In the genomic region with DNA sequence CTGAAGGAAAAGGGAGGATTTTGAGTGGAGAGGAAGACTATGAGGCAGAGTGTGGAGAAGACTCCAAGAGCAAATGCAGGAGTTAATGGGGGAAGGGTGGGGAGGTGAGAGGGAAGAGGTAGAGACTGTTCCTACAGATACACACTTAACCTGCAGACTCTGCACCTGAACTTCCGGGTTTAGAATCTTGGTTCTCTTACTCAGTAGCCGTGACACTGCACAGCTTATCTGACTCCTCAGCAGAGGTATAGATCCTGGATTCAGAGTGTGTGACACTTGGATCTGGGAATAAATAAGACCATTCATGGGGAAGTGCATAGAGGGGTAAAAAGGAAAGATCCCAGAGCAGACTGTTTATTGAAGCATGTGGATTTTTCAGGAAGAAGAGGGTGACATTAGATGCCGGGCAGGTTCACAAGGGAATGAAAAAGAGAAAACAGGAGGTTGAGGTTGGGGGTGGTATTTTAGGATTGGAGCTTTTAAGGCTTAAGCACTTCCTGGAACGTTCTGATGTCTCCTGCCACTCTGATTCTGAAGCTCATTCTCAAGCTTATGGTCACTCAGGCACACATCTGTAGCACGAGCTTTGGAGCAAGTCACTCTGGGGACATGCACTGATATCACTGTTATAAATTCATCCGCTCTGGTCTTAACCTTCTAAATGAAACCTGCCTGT, we compare ENCODE assay signal across 12 cellular contexts. TPM values are rescaled to one million over a fixed set of nuclear protein-coding genes. Genes with fewer than 3 reads are reported as not detected.
A peak's percentile ranks its signal among the peaks of the same experiment; 100 is the strongest.
DNase-seq lines count a peak whose midpoint lies in the region; ATAC-seq and TF ChIP-seq lines count a peak whose summit lies in the region.
"Had no signal": no experiment of that assay in that cellular context is flagged by ENCODE, and none has a peak within 500 bp of the region (broad histone marks: within the 10 kb centered on the region; RNA-seq: fewer than 3 reads in every experiment).

No MANE protein-coding gene starts in this region.

- CTCF ChIA-PET in activated naive CD4-positive, alpha-beta T cell treated with anti-CD3 and anti-CD28 coated beads, Interleukin-2, amount 10 ng/mL, durations not matched to agents 7 days and 5 days (lab: Charles Lee): interaction anchor here (1.4 kb wide), 1 partner anchor 25 kb away, joined by 3 read pairs; no protein-coding TSS in a partner anchor

- H3K4me3 ChIP-seq in brain microvascular endothelial cell (ENCODE audit: low read depth, low read length): no peak overlapping the region
- H3K4me3 ChIP-seq in prostate gland: no peak overlapping the region

- WGBS in prostate gland: 70% methylated on average over 6 of the region's 6 CpGs

- no peak for DNase-seq in activated naive CD4-positive, alpha-beta T cell treated with anti-CD3 and anti-CD28 coated beads, Interleukin-2, amount 10 ng/mL, durations not matched to agents 7 days and 5 days
- no peak for DNase-seq in activated naive CD4-positive, alpha-beta T cell treated with anti-CD3 and anti-CD28 coated beads, Interleukin-2, amount 50 U/mL, for 16 hours
- DNase-seq in KBM-7: peak; percentile 38
- DNase-seq in brain microvascular endothelial cell: no peak
- no peak for DNase-seq in prostate gland (ENCODE audit: low spot score)
- DNase-seq: activated T-cell treated with anti-CD3 and anti-CD28 coated beads, Interleukin-2, amount 50 U/mL, for 72 hours; dermis blood vessel endothelial cell; NCI-H2081; stimulated activated CD4-positive, alpha-beta T cell treated with anti-CD3 and anti-CD28 coated beads, Interleukin-12 subunit alpha, Interleukin-12 subunit beta, amount 100 ng/mL, for 4 hours had no signal

- peaks cover 4% of the 10 kb centered on the region for H3K36me3 ChIP-seq in brain microvascular endothelial cell (replicated peaks)
- no peaks in the 10 kb centered on the region for H3K36me3 ChIP-seq in prostate gland

- H3K4me3 Mint-ChIP-seq in activated naive CD4-positive, alpha-beta T cell treated with anti-CD3 and anti-CD28 coated beads, Interleukin-2, amount 10 ng/mL, durations not matched to agents 7 days and 5 days: no peak overlapping the region
- H3K4me3 Mint-ChIP-seq in activated T-helper 17 cell treated with anti-CD3 and anti-CD28 coated beads, Interleukin-2, amount 50 U/mL, for 72 hours: peak overlapping the region; percentile 7
- H3K4me3 Mint-ChIP-seq in stimulated activated memory B cell treated with anti-CD40 and anti-IgM and Interleukin-4, amounts not matched to agents 10 μg/mL and 1 μg/mL and 100 μg/mL, for 72 hours: no peak overlapping the region
- H3K4me3 Mint-ChIP-seq: activated T-cell treated with anti-CD3 and anti-CD28 coated beads, Interleukin-2, amount 50 U/mL, for 72 hours had no signal

- in situ Hi-C loops in KBM-7 (cut with MboI; ENCODE audit: low pct_unique_long_range_greater_than_20kb, low sequenced_read_pairs): no loop called here
- in situ Hi-C loops in brain microvascular endothelial cell (cut with HindIII; ENCODE audit: low pct_ligation_motif_present, low sequenced_read_pairs): no loop called here

- H3K4me1 Mint-ChIP-seq in activated naive CD4-positive, alpha-beta T cell treated with anti-CD3 and anti-CD28 coated beads, Interleukin-2, amount 10 ng/mL, durations not matched to agents 7 days and 5 days: peaks cover 59% of the 10 kb centered on the region
- H3K4me1 Mint-ChIP-seq in activated T-helper 17 cell treated with anti-CD3 and anti-CD28 coated beads, Interleukin-2, amount 50 U/mL, for 72 hours: peaks cover 37% of the 10 kb centered on the region
- H3K4me1 Mint-ChIP-seq in stimulated activated memory B cell treated with anti-CD40 and anti-IgM and Interleukin-4, amounts not matched to agents 10 μg/mL and 1 μg/mL and 100 μg/mL, for 72 hours: peaks cover 46% of the 10 kb centered on the region

- no peaks in the 10 kb centered on the region for H3K27me3 ChIP-seq in brain microvascular endothelial cell (replicated peaks)
- no peaks in the 10 kb centered on the region for H3K27me3 ChIP-seq in prostate gland (replicated peaks; ENCODE audit: insufficient read depth)

- peak overlapping the region; percentile 78 for H3K27ac Mint-ChIP-seq in activated naive CD4-positive, alpha-beta T cell treated with anti-CD3 and anti-CD28 coated beads, Interleukin-2, amount 10 ng/mL, durations not matched to agents 7 days and 5 days
- peak overlapping the region; percentile 25 for H3K27ac Mint-ChIP-seq in activated T-helper 17 cell treated with anti-CD3 and anti-CD28 coated beads, Interleukin-2, amount 50 U/mL, for 72 hours
- peak overlapping the region; percentile 6 for H3K27ac Mint-ChIP-seq in stimulated activated memory B cell treated with anti-CD40 and anti-IgM and Interleukin-4, amounts not matched to agents 10 μg/mL and 1 μg/mL and 100 μg/mL, for 72 hours

- intact Hi-C loops in prostate gland (cut with DNase I): no loop called here

- no peak for TF ChIP-seq CTCF in brain microvascular endothelial cell (IDR thresholded peaks at IDR 0.05; ENCODE audit: low read depth, low read length, missing control alignments)
- no peak for TF ChIP-seq CTCF in prostate gland (IDR thresholded peaks at IDR 0.05)

- no peak overlapping the region for H3K27ac ChIP-seq in brain microvascular endothelial cell
- H3K27ac ChIP-seq in prostate gland: no peak overlapping the region

- H3K9me3 ChIP-seq in prostate gland: no peaks in the 10 kb centered on the region

- H3K36me3 Mint-ChIP-seq in activated naive CD4-positive, alpha-beta T cell treated with anti-CD3 and anti-CD28 coated beads, Interleukin-2, amount 10 ng/mL, durations not matched to agents 7 days and 5 days: peaks cover 42% of the 10 kb centered on the region
- H3K36me3 Mint-ChIP-seq in activated T-helper 17 cell treated with anti-CD3 and anti-CD28 coated beads, Interleukin-2, amount 50 U/mL, for 72 hours (ENCODE audit: low read depth): peaks cover 37% of the 10 kb centered on the region
- peaks cover 36% of the 10 kb centered on the region for H3K36me3 Mint-ChIP-seq in stimulated activated memory B cell treated with anti-CD40 and anti-IgM and Interleukin-4, amounts not matched to agents 10 μg/mL and 1 μg/mL and 100 μg/mL, for 72 hours

- H3K4me1 ChIP-seq in prostate gland (replicated peaks): no peaks in the 10 kb centered on the region

- ATAC-seq in activated T-helper 17 cell treated with anti-CD3 and anti-CD28 coated beads, Interleukin-2, amount 50 U/mL, for 72 hours (replicated peaks): peak; percentile 48
- ATAC-seq in stimulated activated memory B cell treated with anti-CD40 and anti-IgM and Interleukin-4, amounts not matched to agents 10 μg/mL and 1 μg/mL and 100 μg/mL, for 72 hours: peak; percentile 65
- no peak for ATAC-seq in HG03469 (IDR thresholded peaks at IDR 0.05; ENCODE audit: unreplicated experiment)

- peaks cover 21% of the 10 kb centered on the region for H3K27me3 Mint-ChIP-seq in activated naive CD4-positive, alpha-beta T cell treated with anti-CD3 and anti-CD28 coated beads, Interleukin-2, amount 10 ng/mL, durations not matched to agents 7 days and 5 days
- H3K27me3 Mint-ChIP-seq in activated T-helper 17 cell treated with anti-CD3 and anti-CD28 coated beads, Interleukin-2, amount 50 U/mL, for 72 hours: no peaks in the 10 kb centered on the region
- no peaks in the 10 kb centered on the region for H3K27me3 Mint-ChIP-seq in stimulated activated memory B cell treated with anti-CD40 and anti-IgM and Interleukin-4, amounts not matched to agents 10 μg/mL and 1 μg/mL and 100 μg/mL, for 72 hours

- no peaks in the 10 kb centered on the region for H3K9me3 Mint-ChIP-seq in activated naive CD4-positive, alpha-beta T cell treated with anti-CD3 and anti-CD28 coated beads, Interleukin-2, amount 10 ng/mL, durations not matched to agents 7 days and 5 days
- H3K9me3 Mint-ChIP-seq in activated T-helper 17 cell treated with anti-CD3 and anti-CD28 coated beads, Interleukin-2, amount 50 U/mL, for 72 hours: no peaks in the 10 kb centered on the region
- H3K9me3 Mint-ChIP-seq in stimulated activated memory B cell treated with anti-CD40 and anti-IgM and Interleukin-4, amounts not matched to agents 10 μg/mL and 1 μg/mL and 100 μg/mL, for 72 hours: no peaks in the 10 kb centered on the region

- no peak for TF ChIP-seq POLR2A in prostate gland (IDR thresholded peaks at IDR 0.05)

RNA-seq across cellular contexts. Expression of a gene that starts 5.7 kb away (rescaled TPM):
- total RNA-seq in activated T-helper 17 cell treated with anti-CD3 and anti-CD28 coated beads, Interleukin-2, amount 50 U/mL, for 72 hours: 10 to 100 TPM; 23.6 to 32.4 TPM
- total RNA-seq in prostate gland: 10 to 100 TPM; 25.8 to 26.0 TPM

Comparison
In these comparisons a context has a peak if more than half of its experiments do, and no peak if none do; other contexts are left out.
1. H3K27ac Mint-ChIP-seq: peak in every context shown above with its lines; median percentile 78 in activated naive CD4-positive, alpha-beta T cell treated with anti-CD3 and anti-CD28 coated beads, Interleukin-2, amount 10 ng/mL, durations not matched to agents 7 days and 5 days; 25 in activated T-helper 17 cell treated with anti-CD3 and anti-CD28 coated beads, Interleukin-2, amount 50 U/mL, for 72 hours; 6 in stimulated activated memory B cell treated with anti-CD40 and anti-IgM and Interleukin-4, amounts not matched to agents 10 μg/mL and 1 μg/mL and 100 μg/mL, for 72 hours.